In the genomic region with DNA sequence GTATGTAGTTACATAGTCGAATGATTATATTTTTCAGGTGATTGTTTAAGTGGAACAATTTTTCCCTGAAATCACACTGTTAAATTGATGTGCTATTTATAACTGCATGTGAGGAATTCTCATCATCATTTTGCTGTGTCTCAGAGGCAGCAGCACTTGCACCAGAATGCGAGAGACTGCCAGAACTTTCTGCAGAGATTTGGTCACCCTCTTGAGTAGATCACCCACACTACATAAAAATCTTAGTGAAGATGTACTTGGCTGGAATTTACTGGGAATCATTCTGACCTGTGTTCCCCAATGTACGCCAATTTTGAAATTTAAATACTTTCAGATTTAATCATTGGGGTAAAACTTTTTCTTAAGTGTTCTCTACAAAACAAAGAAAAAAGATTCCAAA, we compare ENCODE assay signal across 18 cellular contexts. TPM values are rescaled to one million over a fixed set of nuclear protein-coding genes. Genes with fewer than 3 reads are reported as not detected.
A peak's percentile ranks its signal among the peaks of the same experiment; 100 is the strongest.
DNase-seq lines count a peak whose midpoint lies in the region; ATAC-seq and TF ChIP-seq lines count a peak whose summit lies in the region.
"Had no signal": no experiment of that assay in that cellular context is flagged by ENCODE, and none has a peak within 500 bp of the region (broad histone marks: within the 10 kb centered on the region; RNA-seq: fewer than 3 reads in every experiment).

No MANE protein-coding gene starts in this region.

- peak; percentile 31 to 53 for ATAC-seq in lower lobe of right lung
- ATAC-seq in HG02840 (IDR thresholded peaks at IDR 0.05; ENCODE audit: low FRiP score, unreplicated experiment) = no peak
- no peak for ATAC-seq in HG02973 (IDR thresholded peaks at IDR 0.05; ENCODE audit: unreplicated experiment)
- ATAC-seq: A549; CD8-positive, alpha-beta T cell; GM23338 had no signal

- DNase-seq in choroid plexus epithelial cell (ENCODE audit: low read depth) (peak; percentile 1), lower lobe of right lung (no peak), skeletal muscle cell (ENCODE audit: low read depth) (peak; percentile 79), CD14-positive monocyte (ENCODE audit: low spot score) (no peak)
- DNase-seq: BE2C; CD8-positive, alpha-beta T cell; COR-L47; DMS153; DMS79 treated with DMSO at 0.1 percent for 48 hours; EL; H7 had no signal

- TF ChIP-seq CTCF in choroid plexus epithelial cell (conservative IDR thresholded peaks at IDR 0.05; ENCODE audit: low read depth, low read length) (no peak), lower lobe of right lung (IDR thresholded peaks at IDR 0.05) (no peak), CD14-positive monocyte (IDR thresholded peaks at IDR 0.05) (no peak)

- H3K27ac Mint-ChIP-seq in CD14-positive monocyte = no peak overlapping the region
- H3K27ac Mint-ChIP-seq: CD8-positive, alpha-beta T cell had no signal

- H3K4me3 ChIP-seq in choroid plexus epithelial cell (ENCODE audit: low read depth, low read length) = no peak overlapping the region
- H3K4me3 ChIP-seq in lower lobe of right lung = no peak overlapping the region
- H3K4me3 ChIP-seq in skeletal muscle cell (ENCODE audit: low read depth, low read length) = no peak overlapping the region
- H3K4me3 ChIP-seq: A549, GM23338 had no signal

- no peak overlapping the region for H3K27ac ChIP-seq in lower lobe of right lung
- H3K27ac ChIP-seq: A549, C4-2B, HL-60 had no signal

- no peaks in the 10 kb centered on the region for H3K36me3 Mint-ChIP-seq in CD14-positive monocyte
- H3K36me3 Mint-ChIP-seq: CD8-positive, alpha-beta T cell had no signal

- H3K4me3 Mint-ChIP-seq in CD14-positive monocyte = no peak overlapping the region
- H3K4me3 Mint-ChIP-seq: CD8-positive, alpha-beta T cell; GM23338 had no signal

- H3K36me3 ChIP-seq in lower lobe of right lung = no peaks in the 10 kb centered on the region
- H3K36me3 ChIP-seq: BE2C had no signal

- no peaks in the 10 kb centered on the region for H3K4me1 Mint-ChIP-seq in CD14-positive monocyte
- H3K4me1 Mint-ChIP-seq: GM23338 had no signal

- no peaks in the 10 kb centered on the region for H3K4me1 ChIP-seq in lower lobe of right lung
- H3K4me1 ChIP-seq: A549, BE2C had no signal

- no peaks in the 10 kb centered on the region for H3K27me3 ChIP-seq in lower lobe of right lung (ENCODE audit: low read depth)
- H3K27me3 ChIP-seq: BE2C had no signal

- H3K9me3 Mint-ChIP-seq in CD14-positive monocyte = peaks cover 0 to 3% (median 0%) of the 10 kb centered on the region in 7 donors
- H3K9me3 Mint-ChIP-seq: CD8-positive, alpha-beta T cell; GM23338 had no signal

- H3K9me3 ChIP-seq in lower lobe of right lung = no peaks in the 10 kb centered on the region
- H3K9me3 ChIP-seq: A549, BE2C had no signal

- H3K27me3 Mint-ChIP-seq in CD14-positive monocyte (ENCODE audit: low read depth in 3 of 3) = no peaks in the 10 kb centered on the region

- intact Hi-C loops in lower lobe of right lung (cut with DNase I) (no loop called here), CD14-positive monocyte (cut with micrococcal nuclease) (no loop called here)

RNA-seq across cellular contexts. Expression of a gene that starts 5.4 kb away (rescaled TPM):
- total RNA-seq in lower lobe of right lung = not detected
- polyA plus RNA-seq in CD14-positive monocyte = not detected
- total RNA-seq: CD8-positive, alpha-beta T cell; GM23338; H7 had no signal
- polyA plus RNA-seq: AG04450, GM23338 had no signal

Comparison
In these comparisons a context has a peak if more than half of its experiments do, and no peak if none do; other contexts are left out.
1. DNase-seq: peak in choroid plexus epithelial cell (single experiment) and skeletal muscle cell (single experiment); none in lower lobe of right lung (single experiment) and CD14-positive monocyte (single experiment).
2. ATAC-seq: peak in lower lobe of right lung (2 of 2); none in HG02840 (single experiment) and HG02973 (single experiment).